Comparison of ENCODE assay signal across 10 cellular contexts in genomic region chr1:59007820-59008598, GRCh38.
DNase-seq lines count a peak whose midpoint lies in the region; ATAC-seq, FAIRE-seq and TF ChIP-seq lines count a peak whose summit lies in the region.
"Had no signal": no experiment of that assay in that cellular context is flagged by ENCODE, and none has a peak within 500 bp of the region (broad histone marks: within the 10 kb centered on the region; RNA-seq: fewer than 3 reads in every experiment).

No MANE protein-coding gene starts in this region.

- H3K4me2 ChIP-seq in astrocyte (ENCODE audit: low read length), result peak overlapping the region; percentile 62

- no peaks in the 10 kb centered on the region for H3K9me3 Mint-ChIP-seq in astrocyte (ENCODE audit: unreplicated experiment)
- H3K9me3 Mint-ChIP-seq in WTC11, result no peaks in the 10 kb centered on the region

- H3K9ac ChIP-seq in astrocyte (ENCODE audit: low read length), result no peak overlapping the region

- H3K27me3 ChIP-seq in astrocyte (ENCODE audit: insufficient read depth, low read length), result no peaks in the 10 kb centered on the region

- H3K27me3 Mint-ChIP-seq in astrocyte (ENCODE audit: low read depth, unreplicated experiment), result no peaks in the 10 kb centered on the region
- peaks cover 4% of the 10 kb centered on the region; the same call in 1 of the 2 replicates for H3K27me3 Mint-ChIP-seq in WTC11 (ENCODE audit: low read depth)

- no peak for TF ChIP-seq CTCF in astrocyte (IDR thresholded peaks at IDR 0.05; ENCODE audit: insufficient read depth, low read depth, low read length)
- no peak for TF ChIP-seq CTCF in WTC11 (IDR thresholded peaks at IDR 0.05)

- no peaks in the 10 kb centered on the region for H3K79me2 ChIP-seq in astrocyte (ENCODE audit: insufficient read depth, low read length)

- no peak overlapping the region for H3K4me3 ChIP-seq in astrocyte (ENCODE audit: insufficient read depth, low read depth, low read length)

- H3K9me3 ChIP-seq in astrocyte (ENCODE audit: insufficient read depth, low read depth, low read length), result no peaks in the 10 kb centered on the region

- H2AFZ ChIP-seq in astrocyte (ENCODE audit: low read depth, low read length), result peak overlapping the region; percentile 55

- POLR2A ChIA-PET in WTC11 (lab: Charles Lee), result no interaction called here

- H3K4me1 Mint-ChIP-seq in astrocyte (ENCODE audit: low read depth, unreplicated experiment) (peaks cover 16% of the 10 kb centered on the region), WTC11 (peaks cover 33% of the 10 kb centered on the region)

- no peak for FAIRE-seq in astrocyte (lab: Jason Lieb, UNC)

- H3K36me3 ChIP-seq in astrocyte (ENCODE audit: insufficient read depth, low read length), result no peaks in the 10 kb centered on the region

- CTCF ChIA-PET in WTC11 (lab: Charles Lee), result no interaction called here

- no peaks in the 10 kb centered on the region for H3K36me3 Mint-ChIP-seq in astrocyte (ENCODE audit: low read depth, unreplicated experiment)
- H3K36me3 Mint-ChIP-seq in WTC11, result no peaks in the 10 kb centered on the region

- peak; percentile 49 for ATAC-seq in HG03066 (IDR thresholded peaks at IDR 0.05; ENCODE audit: low read depth, unreplicated experiment)
- ATAC-seq in WTC11, result no peak

- no peak overlapping the region for H3K27ac ChIP-seq in astrocyte (ENCODE audit: low read depth, low read length)
- H3K27ac ChIP-seq: 22Rv1 had no signal

- no peak overlapping the region for H3K4me3 Mint-ChIP-seq in astrocyte (ENCODE audit: unreplicated experiment)
- no peak overlapping the region for H3K4me3 Mint-ChIP-seq in WTC11

- H3K27ac Mint-ChIP-seq in astrocyte (ENCODE audit: unreplicated experiment) (peak overlapping the region; percentile 78), WTC11 (no peak overlapping the region)

- peaks cover 14% of the 10 kb centered on the region for H3K4me1 ChIP-seq in astrocyte (ENCODE audit: insufficient read depth, low read length)

- no peaks in the 10 kb centered on the region for H4K20me1 ChIP-seq in astrocyte (ENCODE audit: insufficient read depth, low read length)

- DNase-seq in DMS 273 (lab: John Stamatoyannopoulos, UW; ENCODE audit: unreplicated experiment) (peak; percentile 56), DMS 273 treated with DMSO at 0.1 percent for 48 hours (lab: John Stamatoyannopoulos, UW) (no peak), astrocyte (ENCODE audit: low read depth) (peak; percentile 79), WTC11 (ENCODE audit: low spot score) (no peak), OCI-M2 (lab: John Stamatoyannopoulos, UW; ENCODE audit: unreplicated experiment) (no peak)
- DNase-seq in stimulated activated CD8-positive, alpha-beta memory T cell treated with anti-CD3 and anti-CD28 coated beads, Interleukin-2, amount 100 ng/mL, for 48 hours (ENCODE audit: low read depth in 2 of 2), result peak; percentile 24 to 35
- DNase-seq in activated effector memory CD4-positive, alpha-beta T cell treated with anti-CD3 and anti-CD28 coated beads, Interleukin-2, amount 50 U/mL, for 16 hours, result no peak
- DNase-seq: cortex of kidney had no signal

TF ChIP-seq in WTC11, 78 proteins besides CTCF, POLR2A, EP300 and RAD21:
- TF ChIP-seq E2F1 (CRISPR knock-in tag; IDR thresholded peaks at IDR 0.05) (no peak), NFE2L1 (CRISPR knock-in tag; IDR thresholded peaks at IDR 0.05) (no peak), NFATC4 (CRISPR knock-in tag; IDR thresholded peaks at IDR 0.05) (no peak), CDX4 (CRISPR knock-in tag; IDR thresholded peaks at IDR 0.05; ENCODE audit: borderline replicate concordance) (no peak), RORB (CRISPR knock-in tag; IDR thresholded peaks at IDR 0.05) (no peak)

Comparison
In these comparisons a context has a peak if more than half of its experiments do, and no peak if none do; other contexts are left out.
1. DNase-seq: peak in DMS 273 (single experiment), astrocyte (single experiment) and stimulated activated CD8-positive, alpha-beta memory T cell treated with anti-CD3 and anti-CD28 coated beads, Interleukin-2, amount 100 ng/mL, for 48 hours (2 of 2); none in DMS 273 treated with DMSO at 0.1 percent for 48 hours (single experiment), WTC11 (single experiment), activated effector memory CD4-positive, alpha-beta T cell treated with anti-CD3 and anti-CD28 coated beads, Interleukin-2, amount 50 U/mL, for 16 hours (single experiment) and OCI-M2 (single experiment).